Comparison of ENCODE assay signal across 13 cellular contexts in genomic region chr4:102554482-102554881, GRCh38. TPM values are rescaled to one million over a fixed set of nuclear protein-coding genes. Genes with fewer than 3 reads are reported as not detected.
DNase-seq lines count a peak whose midpoint lies in the region; ATAC-seq and TF ChIP-seq lines count a peak whose summit lies in the region.
"Had no signal": no experiment of that assay in that cellular context is flagged by ENCODE, and none has a peak within 500 bp of the region (broad histone marks: within the 10 kb centered on the region; RNA-seq: fewer than 3 reads in every experiment).

No MANE protein-coding gene starts in this region.

- CTCF ChIA-PET in HEK293 (lab: Yijun Ruan, JAX), result interaction anchor here (0.6 kb wide), 1 partner anchor 9 kb away, joined by 3 read pairs; no protein-coding TSS in a partner anchor

- DNase-seq in cerebellar cortex (ENCODE audit: low spot score), result peak; percentile 29
- DNase-seq in iPS-NIHi11 (ENCODE audit: low spot score), result peak; percentile 33
- peak; percentile 53 to 86 for DNase-seq in gastrocnemius medialis
- no peak for DNase-seq in stimulated activated effector memory CD8-positive, alpha-beta T cell treated with anti-CD3 and anti-CD28 coated beads, Interleukin-12 subunit alpha, Interleukin-12 subunit beta, amount 100 ng/mL, for 72 hours (ENCODE audit: low spot score in 2 of 2)
- DNase-seq in NCI-H2196 treated with DMSO at 0.1 percent for 48 hours (lab: John Stamatoyannopoulos, UW; ENCODE audit: unreplicated experiment), result no peak
- DNase-seq: activated T-cell treated with anti-CD3 and anti-CD28 coated beads, Interleukin-2, amount 50 U/mL, for 48 hours; natural killer cell; NCI-H187; stimulated activated CD4-positive, alpha-beta T cell treated with anti-CD3 and anti-CD28 coated beads, Interleukin-2, amount 100 ng/mL, for 48 hours had no signal

- TF ChIP-seq POLR2A in gastrocnemius medialis (IDR thresholded peaks at IDR 0.05), result no peak

- ATAC-seq in gastrocnemius medialis (peak; percentile 98 to 100), HG02642 (IDR thresholded peaks at IDR 0.05; ENCODE audit: poor library complexity, unreplicated experiment) (no peak), GM21528 (IDR thresholded peaks at IDR 0.05; ENCODE audit: low FRiP score, unreplicated experiment) (no peak)
- no peak for ATAC-seq in stimulated activated effector memory CD8-positive, alpha-beta T cell treated with anti-CD3 and anti-CD28 coated beads, Interleukin-12 subunit alpha, Interleukin-12 subunit beta, amount 100 ng/mL, for 72 hours
- ATAC-seq: natural killer cell had no signal

- H3K9me3 Mint-ChIP-seq in stimulated activated effector memory CD8-positive, alpha-beta T cell treated with anti-CD3 and anti-CD28 coated beads, Interleukin-12 subunit alpha, Interleukin-12 subunit beta, amount 100 ng/mL, for 72 hours, result no peaks in the 10 kb centered on the region
- H3K9me3 Mint-ChIP-seq: central memory CD8-positive, alpha-beta T cell; natural killer cell had no signal

- H3K27ac ChIP-seq in HEK293 (ENCODE audit: extremely low read depth, low read depth, low read length) (no peak overlapping the region), gastrocnemius medialis (peak overlapping the region; percentile 6 to 72 (median 60))

- H3K4me3 Mint-ChIP-seq in stimulated activated effector memory CD8-positive, alpha-beta T cell treated with anti-CD3 and anti-CD28 coated beads, Interleukin-12 subunit alpha, Interleukin-12 subunit beta, amount 100 ng/mL, for 72 hours, result no peak overlapping the region
- H3K4me3 Mint-ChIP-seq: central memory CD8-positive, alpha-beta T cell had no signal

- in situ Hi-C loops in gastrocnemius medialis (cut with MboI; ENCODE audit: low sequenced_read_pairs in 4 of 4), result no loop called here

- peaks cover 49% of the 10 kb centered on the region for H3K4me1 Mint-ChIP-seq in stimulated activated effector memory CD8-positive, alpha-beta T cell treated with anti-CD3 and anti-CD28 coated beads, Interleukin-12 subunit alpha, Interleukin-12 subunit beta, amount 100 ng/mL, for 72 hours

- POLR2A ChIA-PET in HEK293 (lab: Yijun Ruan, JAX), result no interaction called here

- TF ChIP-seq CTCF in HEK293 (tag by site-specific recombination; IDR thresholded peaks at IDR 0.05), result no peak
- TF ChIP-seq CTCF in gastrocnemius medialis (IDR thresholded peaks at IDR 0.05 in 4 of 5, conservative IDR thresholded peaks at IDR 0.05 in 1 of 5), result no peak

- H3K4me1 ChIP-seq in HEK293 (ENCODE audit: control insufficient read depth, insufficient read depth, low read length) (peaks cover 4% of the 10 kb centered on the region), gastrocnemius medialis (peaks cover 28 to 31% of the 10 kb centered on the region in 2 donors)

- no peaks in the 10 kb centered on the region for H3K27me3 ChIP-seq in gastrocnemius medialis

- H3K36me3 ChIP-seq in HEK293 (ENCODE audit: control insufficient read depth in 2 of 2, insufficient read depth in 1 of 2, low read length in 2 of 2) (no peaks in the 10 kb centered on the region), gastrocnemius medialis (no peaks in the 10 kb centered on the region)

- H3K4me3 ChIP-seq in HEK293 (ENCODE audit: low read depth, low read length) (no peak overlapping the region), gastrocnemius medialis (no peak overlapping the region)

- peaks cover 55% of the 10 kb centered on the region for H3K36me3 Mint-ChIP-seq in stimulated activated effector memory CD8-positive, alpha-beta T cell treated with anti-CD3 and anti-CD28 coated beads, Interleukin-12 subunit alpha, Interleukin-12 subunit beta, amount 100 ng/mL, for 72 hours
- H3K36me3 Mint-ChIP-seq: natural killer cell had no signal

- H3K9me3 ChIP-seq in HEK293 (ENCODE audit: control insufficient read depth, insufficient read depth, low read depth, low read length) (no peaks in the 10 kb centered on the region), gastrocnemius medialis (no peaks in the 10 kb centered on the region)

- H3K27ac Mint-ChIP-seq in stimulated activated effector memory CD8-positive, alpha-beta T cell treated with anti-CD3 and anti-CD28 coated beads, Interleukin-12 subunit alpha, Interleukin-12 subunit beta, amount 100 ng/mL, for 72 hours, result no peak overlapping the region

- intact Hi-C loops in gastrocnemius medialis (cut with DNase I; ENCODE audit: low total_unique reads), result loop anchor here (5.0 kb wide), 1 partner anchor 52 kb away; the partner anchor contains the start of gene NFKB1

TF ChIP-seq in HEK293, 187 proteins besides CTCF, POLR2A, EP300 and RAD21:
- TF ChIP-seq ZNF423 (tag by site-specific recombination; IDR thresholded peaks at IDR 0.05) (no peak), ZNF19 (tag by site-specific recombination; IDR thresholded peaks at IDR 0.05; ENCODE audit: low read depth) (no peak), ZIC2 (tag by site-specific recombination; IDR thresholded peaks at IDR 0.05) (peak; percentile 61)

RNA-seq across cellular contexts. Expression of gene NFKB1, which starts 53.3 kb away (rescaled TPM):
- 10 to 100 TPM; 20.0 to 27.2 (median 22.7) TPM for total RNA-seq in gastrocnemius medialis

Comparison
In these comparisons a context has a peak if more than half of its experiments do, and no peak if none do; other contexts are left out.
1. DNase-seq: peak in cerebellar cortex (single experiment), iPS-NIHi11 (single experiment) and gastrocnemius medialis (2 of 2); none in stimulated activated effector memory CD8-positive, alpha-beta T cell treated with anti-CD3 and anti-CD28 coated beads, Interleukin-12 subunit alpha, Interleukin-12 subunit beta, amount 100 ng/mL, for 72 hours (0 of 2) and NCI-H2196 treated with DMSO at 0.1 percent for 48 hours (single experiment).
2. ATAC-seq: peak in gastrocnemius medialis (2 of 2); none in HG02642 (single experiment), stimulated activated effector memory CD8-positive, alpha-beta T cell treated with anti-CD3 and anti-CD28 coated beads, Interleukin-12 subunit alpha, Interleukin-12 subunit beta, amount 100 ng/mL, for 72 hours (single experiment) and GM21528 (single experiment).